ENCODE assay signal across 27 cellular contexts in the genomic region with DNA sequence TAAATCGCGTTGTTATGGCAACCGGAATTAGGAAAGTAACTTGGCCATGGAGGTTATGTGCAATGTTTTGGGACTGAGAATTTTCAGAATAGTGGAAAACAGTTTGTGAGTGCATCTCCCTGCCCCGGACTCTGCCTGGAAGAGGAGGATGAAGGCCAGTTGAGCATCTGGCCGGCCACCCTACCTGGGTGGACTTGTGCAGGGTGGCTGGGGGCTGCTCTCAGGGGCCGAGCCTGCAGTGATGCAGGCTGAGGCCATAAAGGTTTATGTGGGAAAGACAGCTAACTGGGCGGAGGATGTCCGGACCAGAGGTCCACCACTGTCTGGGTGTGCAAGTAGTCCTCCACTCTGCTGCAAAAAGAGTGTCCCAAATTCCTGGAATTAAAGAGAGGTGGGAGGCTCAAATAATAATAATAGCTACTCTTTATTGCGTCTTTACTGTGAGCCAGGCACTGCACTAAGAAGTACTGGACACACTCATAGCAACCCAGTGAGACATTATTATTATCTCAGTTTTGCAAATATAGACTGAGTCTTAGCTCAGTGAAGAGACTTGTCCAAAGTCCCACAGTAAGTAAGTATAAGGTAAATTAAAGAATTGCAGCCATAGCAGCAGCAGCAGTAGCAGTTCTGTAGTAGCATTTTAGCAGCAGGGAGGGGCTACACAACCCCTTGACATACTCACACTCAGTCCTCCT.
"Had no signal": no experiment of that assay in that cellular context is flagged by ENCODE, and none has a peak within 500 bp of the region (broad histone marks: within the 10 kb centered on the region; RNA-seq: fewer than 3 reads in every experiment).

No MANE protein-coding gene starts in this region.

- H3K9me3 Mint-ChIP-seq: activated CD4-positive, alpha-beta T cell treated with anti-CD3 and anti-CD28 coated beads, Interleukin-2, amount 10 ng/mL, durations not matched to agents 7 days and 5 days; activated naive CD4-positive, alpha-beta T cell treated with anti-CD3 and anti-CD28 coated beads, Interleukin-2, amount 10 ng/mL, durations not matched to agents 7 days and 5 days; activated naive CD8-positive, alpha-beta T cell treated with anti-CD3 and anti-CD28 coated beads, Interleukin-2, amount 50 U/mL, for 24 hours; central memory CD8-positive, alpha-beta T cell had no signal

- H3K27me3 Mint-ChIP-seq: central memory CD8-positive, alpha-beta T cell had no signal

- DNase-seq: activated CD4-positive, alpha-beta T cell treated with anti-CD3 and anti-CD28 coated beads, Interleukin-2, amount 10 ng/mL, durations not matched to agents 7 days and 5 days; activated CD4-positive, alpha-beta T cell treated with anti-CD3 and anti-CD28 coated beads, Interleukin-2, amount 50 U/mL, for 48 hours; activated CD4-positive, CD25-positive, alpha-beta regulatory T cell; activated CD8-positive, alpha-beta memory T cell treated with anti-CD3 and anti-CD28 coated beads, Interleukin-2, amount 50 U/mL, for 48 hours; activated CD8-positive, alpha-beta T cell treated with anti-CD3 and anti-CD28 coated beads, Interleukin-2, amount 10 ng/mL, durations not matched to agents 7 days and 5 days; activated effector memory CD4-positive, alpha-beta T cell treated with Interleukin-2 at 50 U/mL for 16 hours; activated naive CD4-positive, alpha-beta T cell treated with anti-CD3 and anti-CD28 coated beads, Interleukin-2, amount 10 ng/mL, durations not matched to agents 7 days and 5 days; activated naive CD8-positive, alpha-beta T cell treated with anti-CD3 and anti-CD28 coated beads, Interleukin-2, amount 50 U/mL, for 24 hours; activated T-cell treated with anti-CD3 and anti-CD28 coated beads, Interleukin-2, amount 50 U/mL, for 48 hours; anterior cingulate cortex; brain microvascular endothelial cell; MM.1S; NCI-H1105; NCI-H1436 treated with DMSO at 0.1 percent for 48 hours; NCI-H1694 treated with DMSO at 0.1 percent for 48 hours; NCI-H2029; NCI-H345; NCI-H524 treated with DMSO at 0.1 percent for 48 hours; SHP77; SJCRH30; T1000; WERI-Rb-1 had no signal

- H3K27ac ChIP-seq: brain microvascular endothelial cell, KMS-11, SJCRH30, SK-N-MC had no signal

- H3K9ac ChIP-seq: KMS-11 had no signal

- H3K27me3 ChIP-seq: SJCRH30 had no signal

- H3K4me2 ChIP-seq: KMS-11 had no signal

- ATAC-seq: activated CD8-positive, alpha-beta T cell treated with anti-CD3 and anti-CD28 coated beads, Interleukin-2, amount 10 ng/mL, durations not matched to agents 7 days and 5 days; activated naive CD8-positive, alpha-beta T cell treated with anti-CD3 and anti-CD28 coated beads, Interleukin-2, amount 50 U/mL, for 24 hours; Panc1 had no signal

- H3K36me3 ChIP-seq: brain microvascular endothelial cell, SJCRH30, WERI-Rb-1 had no signal

- H3K4me3 Mint-ChIP-seq: activated CD4-positive, alpha-beta T cell treated with anti-CD3 and anti-CD28 coated beads, Interleukin-2, amount 10 ng/mL, durations not matched to agents 7 days and 5 days; activated CD8-positive, alpha-beta T cell treated with anti-CD3 and anti-CD28 coated beads, Interleukin-2, amount 10 ng/mL, durations not matched to agents 7 days and 5 days; activated naive CD4-positive, alpha-beta T cell treated with anti-CD3 and anti-CD28 coated beads, Interleukin-2, amount 10 ng/mL, durations not matched to agents 7 days and 5 days; activated naive CD8-positive, alpha-beta T cell; activated naive CD8-positive, alpha-beta T cell treated with anti-CD3 and anti-CD28 coated beads, Interleukin-2, amount 50 U/mL, for 24 hours; central memory CD8-positive, alpha-beta T cell had no signal

- H3K27ac Mint-ChIP-seq: activated CD4-positive, alpha-beta T cell treated with anti-CD3 and anti-CD28 coated beads, Interleukin-2, amount 10 ng/mL, durations not matched to agents 7 days and 5 days; activated CD8-positive, alpha-beta T cell treated with anti-CD3 and anti-CD28 coated beads, Interleukin-2, amount 10 ng/mL, durations not matched to agents 7 days and 5 days; activated naive CD4-positive, alpha-beta T cell treated with anti-CD3 and anti-CD28 coated beads, Interleukin-2, amount 10 ng/mL, durations not matched to agents 7 days and 5 days; activated naive CD8-positive, alpha-beta T cell; activated naive CD8-positive, alpha-beta T cell treated with anti-CD3 and anti-CD28 coated beads, Interleukin-2, amount 50 U/mL, for 24 hours had no signal

- H3K36me3 Mint-ChIP-seq: activated naive CD4-positive, alpha-beta T cell treated with anti-CD3 and anti-CD28 coated beads, Interleukin-2, amount 10 ng/mL, durations not matched to agents 7 days and 5 days; activated naive CD8-positive, alpha-beta T cell had no signal

- H3K4me3 ChIP-seq: SJCRH30, SK-N-MC had no signal

- H3K9me3 ChIP-seq: SJCRH30 had no signal
